Comparison of ENCODE assay signal across 28 cellular contexts in genomic region chr14:60008042-60008441, GRCh38.
A peak's percentile ranks its signal among the peaks of the same experiment; 100 is the strongest.
DNase-seq lines count a peak whose midpoint lies in the region; FAIRE-seq and TF ChIP-seq lines count a peak whose summit lies in the region.
"Had no signal": no experiment of that assay in that cellular context is flagged by ENCODE, and none has a peak within 500 bp of the region (broad histone marks: within the 10 kb centered on the region; RNA-seq: fewer than 3 reads in every experiment).

No MANE protein-coding gene starts in this region.

- H3K36me3 ChIP-seq in bronchial epithelial cell (ENCODE audit: control insufficient read depth, insufficient read depth, low read length), result no peaks in the 10 kb centered on the region
- no peaks in the 10 kb centered on the region for H3K36me3 ChIP-seq in esophagus squamous epithelium
- H3K36me3 ChIP-seq: SJCRH30 had no signal

- H3K4me1 ChIP-seq in esophagus squamous epithelium, result no peaks in the 10 kb centered on the region

- DNase-seq in EH (ENCODE audit: low read depth) (peak; percentile 1), LHCN-M2 (ENCODE audit: low read depth) (peak; percentile 71), bronchial epithelial cell (ENCODE audit: low read depth) (peak; percentile 30), fibroblast of the aortic adventitia (ENCODE audit: low read depth) (peak; percentile 5), T-helper 1 cell (no peak), DMS 273 treated with DMSO at 0.1 percent for 48 hours (lab: John Stamatoyannopoulos, UW) (no peak), esophagus squamous epithelium (lab: John Stamatoyannopoulos, UW) (no peak), NCI-H446 (lab: John Stamatoyannopoulos, UW) (no peak)
- DNase-seq: ACHN, Calu3, DMS153, DND-41, H9, HFFc6, IMR-90, KG1, MM.1S, NCI-H1417, NCI-H1694 treated with DMSO at 0.1 percent for 48 hours, NCI-H2081, NCI-H2227 treated with DMSO at 0.1 percent for 48 hours, NCI-H510A, NCI-H69, OCI-M1, SJCRH30 had no signal

- TF ChIP-seq CTCF in bronchial epithelial cell (IDR thresholded peaks at IDR 0.05; ENCODE audit: insufficient read depth, low read length, severe bottlenecking) (no peak), fibroblast of the aortic adventitia (IDR thresholded peaks at IDR 0.05; ENCODE audit: insufficient read depth, low read length) (no peak), esophagus squamous epithelium (IDR thresholded peaks at IDR 0.05) (no peak)

- TF ChIP-seq POLR2A in esophagus squamous epithelium (IDR thresholded peaks at IDR 0.05), result no peak

- WGBS in esophagus squamous epithelium, 2 donors, result 63 to 65% methylated on average over 1 of the region's 1 CpG

- H3K4me3 ChIP-seq in bronchial epithelial cell (ENCODE audit: low read depth, low read length) (no peak overlapping the region), fibroblast of the aortic adventitia (ENCODE audit: low read depth, low read length) (no peak overlapping the region), esophagus squamous epithelium (no peak overlapping the region)
- H3K4me3 ChIP-seq: GM23338, SJCRH30 had no signal

- no peaks in the 10 kb centered on the region for H3K9me3 ChIP-seq in esophagus squamous epithelium
- H3K9me3 ChIP-seq: SJCRH30 had no signal

- no peaks in the 10 kb centered on the region for H3K27me3 ChIP-seq in bronchial epithelial cell (ENCODE audit: control insufficient read depth, insufficient read depth, low read length)
- H3K27me3 ChIP-seq in esophagus squamous epithelium, result no peaks in the 10 kb centered on the region
- H3K27me3 ChIP-seq: SJCRH30 had no signal

- no peak overlapping the region for H3K27ac ChIP-seq in esophagus squamous epithelium
- H3K27ac ChIP-seq: 22Rv1, SJCRH30 had no signal

- no peak for FAIRE-seq in bronchial epithelial cell (lab: Jason Lieb, UNC)
- FAIRE-seq: RCC 7860 had no signal

- intact Hi-C loops in esophagus squamous epithelium (cut with DNase I), result no loop called here

Comparison
In these comparisons a context has a peak if more than half of its experiments do, and no peak if none do; other contexts are left out.
1. DNase-seq: peak in EH (single experiment), LHCN-M2 (single experiment), bronchial epithelial cell (single experiment) and fibroblast of the aortic adventitia (single experiment); none in T-helper 1 cell (0 of 5), DMS 273 treated with DMSO at 0.1 percent for 48 hours (single experiment), esophagus squamous epithelium (single experiment) and NCI-H446 (0 of 2).